ENCODE assay signal across 1 cellular context in the genomic region with DNA sequence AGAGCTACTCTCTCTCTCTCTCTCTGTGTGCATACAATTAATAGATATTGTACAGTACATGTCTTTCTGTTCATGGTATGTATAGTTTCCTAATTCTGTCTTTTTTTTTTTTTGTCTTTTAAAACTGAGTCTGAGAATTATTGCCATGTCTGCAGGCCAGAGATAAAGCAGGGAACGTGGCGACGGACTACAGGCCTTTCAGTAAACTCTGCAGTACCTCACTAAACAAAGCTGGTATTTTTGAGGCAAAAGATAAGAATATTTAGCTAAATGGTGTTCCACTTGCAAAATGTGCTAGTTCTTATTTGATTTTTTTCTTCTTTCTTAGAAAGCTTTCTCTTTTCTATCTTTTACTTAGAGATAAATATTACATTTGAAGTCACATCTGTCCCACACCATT.
TF ChIP-seq lines count a peak whose summit lies in the region.

No MANE protein-coding gene starts in this region.

TF ChIP-seq in K562, 482 proteins besides CTCF, POLR2A, EP300 and RAD21 (continued from another document and continues in another):
- TF ChIP-seq, protein P1, sequence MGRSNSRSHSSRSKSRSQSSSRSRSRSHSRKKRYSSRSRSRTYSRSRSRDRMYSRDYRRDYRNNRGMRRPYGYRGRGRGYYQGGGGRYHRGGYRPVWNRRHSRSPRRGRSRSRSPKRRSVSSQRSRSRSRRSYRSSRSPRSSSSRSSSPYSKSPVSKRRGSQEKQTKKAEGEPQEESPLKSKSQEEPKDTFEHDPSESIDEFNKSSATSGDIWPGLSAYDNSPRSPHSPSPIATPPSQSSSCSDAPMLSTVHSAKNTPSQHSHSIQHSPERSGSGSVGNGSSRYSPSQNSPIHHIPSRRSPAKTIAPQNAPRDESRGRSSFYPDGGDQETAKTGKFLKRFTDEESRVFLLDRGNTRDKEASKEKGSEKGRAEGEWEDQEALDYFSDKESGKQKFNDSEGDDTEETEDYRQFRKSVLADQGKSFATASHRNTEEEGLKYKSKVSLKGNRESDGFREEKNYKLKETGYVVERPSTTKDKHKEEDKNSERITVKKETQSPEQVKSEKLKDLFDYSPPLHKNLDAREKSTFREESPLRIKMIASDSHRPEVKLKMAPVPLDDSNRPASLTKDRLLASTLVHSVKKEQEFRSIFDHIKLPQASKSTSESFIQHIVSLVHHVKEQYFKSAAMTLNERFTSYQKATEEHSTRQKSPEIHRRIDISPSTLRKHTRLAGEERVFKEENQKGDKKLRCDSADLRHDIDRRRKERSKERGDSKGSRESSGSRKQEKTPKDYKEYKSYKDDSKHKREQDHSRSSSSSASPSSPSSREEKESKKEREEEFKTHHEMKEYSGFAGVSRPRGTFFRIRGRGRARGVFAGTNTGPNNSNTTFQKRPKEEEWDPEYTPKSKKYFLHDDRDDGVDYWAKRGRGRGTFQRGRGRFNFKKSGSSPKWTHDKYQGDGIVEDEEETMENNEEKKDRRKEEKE (IDR thresholded peaks at IDR 0.05; ENCODE audit: borderline replicate concordance in 1 of 2, control insufficient read depth in 1 of 2, low read depth in 2 of 2, low read length in 1 of 2), result no peak
- no peak for TF ChIP-seq MED1 (CRISPR knock-in tag; IDR thresholded peaks at IDR 0.05; ENCODE audit: borderline replicate concordance)
- no peak; the same call in 1 of the 2 replicates for TF ChIP-seq MXI1 (IDR thresholded peaks at IDR 0.05; ENCODE audit: low read depth, low read length)
- TF ChIP-seq EWSR1 (IDR thresholded peaks at IDR 0.05; ENCODE audit: borderline replicate concordance, low read depth, partially characterized antibody), result no peak
- TF ChIP-seq TAL1 (IDR thresholded peaks at IDR 0.05), result peak; percentile 87
- TF ChIP-seq IFI16 (CRISPR knock-in tag; IDR thresholded peaks at IDR 0.05), result no peak
- TF ChIP-seq, protein P2, sequence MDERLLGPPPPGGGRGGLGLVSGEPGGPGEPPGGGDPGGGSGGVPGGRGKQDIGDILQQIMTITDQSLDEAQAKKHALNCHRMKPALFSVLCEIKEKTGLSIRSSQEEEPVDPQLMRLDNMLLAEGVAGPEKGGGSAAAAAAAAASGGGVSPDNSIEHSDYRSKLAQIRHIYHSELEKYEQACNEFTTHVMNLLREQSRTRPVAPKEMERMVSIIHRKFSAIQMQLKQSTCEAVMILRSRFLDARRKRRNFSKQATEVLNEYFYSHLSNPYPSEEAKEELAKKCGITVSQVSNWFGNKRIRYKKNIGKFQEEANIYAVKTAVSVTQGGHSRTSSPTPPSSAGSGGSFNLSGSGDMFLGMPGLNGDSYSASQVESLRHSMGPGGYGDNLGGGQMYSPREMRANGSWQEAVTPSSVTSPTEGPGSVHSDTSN (CRISPR knock-in tag; IDR thresholded peaks at IDR 0.05; ENCODE audit: low read depth), result no peak
- TF ChIP-seq, protein P2 (tag; conservative IDR thresholded peaks at IDR 0.05; ENCODE audit: low read depth), result peak; percentile 86
- no peak for TF ChIP-seq MYBL2 (IDR thresholded peaks at IDR 0.05; ENCODE audit: low read depth)
- TF ChIP-seq MYBL2 (CRISPR knock-in tag; IDR thresholded peaks at IDR 0.05; ENCODE audit: borderline replicate concordance), result no peak
- TF ChIP-seq SREBF1 (IDR thresholded peaks at IDR 0.05; ENCODE audit: borderline replicate concordance, low read depth, low read length), result no peak
- TF ChIP-seq, protein P3, sequence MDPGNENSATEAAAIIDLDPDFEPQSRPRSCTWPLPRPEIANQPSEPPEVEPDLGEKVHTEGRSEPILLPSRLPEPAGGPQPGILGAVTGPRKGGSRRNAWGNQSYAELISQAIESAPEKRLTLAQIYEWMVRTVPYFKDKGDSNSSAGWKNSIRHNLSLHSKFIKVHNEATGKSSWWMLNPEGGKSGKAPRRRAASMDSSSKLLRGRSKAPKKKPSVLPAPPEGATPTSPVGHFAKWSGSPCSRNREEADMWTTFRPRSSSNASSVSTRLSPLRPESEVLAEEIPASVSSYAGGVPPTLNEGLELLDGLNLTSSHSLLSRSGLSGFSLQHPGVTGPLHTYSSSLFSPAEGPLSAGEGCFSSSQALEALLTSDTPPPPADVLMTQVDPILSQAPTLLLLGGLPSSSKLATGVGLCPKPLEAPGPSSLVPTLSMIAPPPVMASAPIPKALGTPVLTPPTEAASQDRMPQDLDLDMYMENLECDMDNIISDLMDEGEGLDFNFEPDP (CRISPR knock-in tag; IDR thresholded peaks at IDR 0.05), result no peak
- no peak for TF ChIP-seq RBM34 (IDR thresholded peaks at IDR 0.05; ENCODE audit: borderline replicate concordance, insufficient read depth, low read length)
- TF ChIP-seq TBL1XR1 (IDR thresholded peaks at IDR 0.05; ENCODE audit: low read length in 2 of 2), result 0 out of 4 replicates have a peak, but pooled peaks of 1 of the 2 experiments have one; percentile 32
- TF ChIP-seq JUND (IDR thresholded peaks at IDR 0.05; ENCODE audit: borderline replicate concordance, low read depth, low read length), result peak; percentile 38; the same call in 1 of the 2 replicates
- no peak; the same call in 1 of the 3 replicates for TF ChIP-seq JUND (tag; IDR thresholded peaks at IDR 0.05; ENCODE audit: borderline replicate concordance, low read depth, low read length)
- TF ChIP-seq MAFF (IDR thresholded peaks at IDR 0.05; ENCODE audit: low read length), result no peak
- TF ChIP-seq ZNF274 (IDR thresholded peaks at IDR 0.05; ENCODE audit: borderline replicate concordance, low read depth, low read length), result no peak
- no peak for TF ChIP-seq ZNF707 (CRISPR knock-in tag; conservative IDR thresholded peaks at IDR 0.05)
- peak; percentile 93 for TF ChIP-seq ZNF384 (IDR thresholded peaks at IDR 0.05; ENCODE audit: low read depth, low read length)
- TF ChIP-seq RBM22 (IDR thresholded peaks at IDR 0.05; ENCODE audit: low read depth, low read length, poor library complexity, severe bottlenecking), result no peak
- TF ChIP-seq TEAD4 (IDR thresholded peaks at IDR 0.05; ENCODE audit: low read length), result peak; percentile 91
- no peak for TF ChIP-seq TEAD4 (CRISPR knock-in tag; IDR thresholded peaks at IDR 0.05; ENCODE audit: borderline replicate concordance)
- no peak for TF ChIP-seq COPS2 (conservative IDR thresholded peaks at IDR 0.05)
- no peak for TF ChIP-seq XRCC3 (IDR thresholded peaks at IDR 0.05)
- no peak for TF ChIP-seq ZNF224 (CRISPR knock-in tag; IDR thresholded peaks at IDR 0.05)
- no peak for TF ChIP-seq ZNF41 (CRISPR knock-in tag; conservative IDR thresholded peaks at IDR 0.05)
- peak; percentile 26 for TF ChIP-seq CEBPB (tag; IDR thresholded peaks at IDR 0.05)
- TF ChIP-seq, protein P4, sequence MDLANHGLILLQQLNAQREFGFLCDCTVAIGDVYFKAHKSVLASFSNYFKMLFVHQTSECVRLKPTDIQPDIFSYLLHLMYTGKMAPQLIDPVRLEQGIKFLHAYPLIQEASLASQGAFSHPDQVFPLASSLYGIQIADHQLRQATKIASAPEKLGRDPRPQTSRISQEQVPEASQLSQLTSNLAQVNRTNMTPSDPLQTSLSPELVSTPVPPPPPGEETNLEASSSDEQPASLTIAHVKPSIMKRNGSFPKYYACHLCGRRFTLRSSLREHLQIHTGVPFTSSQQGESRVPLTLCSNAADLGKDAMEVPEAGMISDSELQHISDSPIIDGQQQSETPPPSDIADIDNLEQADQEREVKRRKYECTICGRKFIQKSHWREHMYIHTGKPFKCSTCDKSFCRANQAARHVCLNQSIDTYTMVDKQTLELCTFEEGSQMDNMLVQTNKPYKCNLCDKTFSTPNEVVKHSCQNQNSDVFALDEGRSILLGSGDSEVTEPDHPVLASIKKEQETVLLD (IDR thresholded peaks at IDR 0.05), result no peak
- TF ChIP-seq RBBP5 (IDR thresholded peaks at IDR 0.05; ENCODE audit: borderline replicate concordance, insufficient read depth, low read length, poor library complexity, severe bottlenecking), result no peak
- no peak for TF ChIP-seq POLR3G (IDR thresholded peaks at IDR 0.05; ENCODE audit: extremely low read depth, insufficient read length, insufficient replicate concordance)
- TF ChIP-seq, protein P5, sequence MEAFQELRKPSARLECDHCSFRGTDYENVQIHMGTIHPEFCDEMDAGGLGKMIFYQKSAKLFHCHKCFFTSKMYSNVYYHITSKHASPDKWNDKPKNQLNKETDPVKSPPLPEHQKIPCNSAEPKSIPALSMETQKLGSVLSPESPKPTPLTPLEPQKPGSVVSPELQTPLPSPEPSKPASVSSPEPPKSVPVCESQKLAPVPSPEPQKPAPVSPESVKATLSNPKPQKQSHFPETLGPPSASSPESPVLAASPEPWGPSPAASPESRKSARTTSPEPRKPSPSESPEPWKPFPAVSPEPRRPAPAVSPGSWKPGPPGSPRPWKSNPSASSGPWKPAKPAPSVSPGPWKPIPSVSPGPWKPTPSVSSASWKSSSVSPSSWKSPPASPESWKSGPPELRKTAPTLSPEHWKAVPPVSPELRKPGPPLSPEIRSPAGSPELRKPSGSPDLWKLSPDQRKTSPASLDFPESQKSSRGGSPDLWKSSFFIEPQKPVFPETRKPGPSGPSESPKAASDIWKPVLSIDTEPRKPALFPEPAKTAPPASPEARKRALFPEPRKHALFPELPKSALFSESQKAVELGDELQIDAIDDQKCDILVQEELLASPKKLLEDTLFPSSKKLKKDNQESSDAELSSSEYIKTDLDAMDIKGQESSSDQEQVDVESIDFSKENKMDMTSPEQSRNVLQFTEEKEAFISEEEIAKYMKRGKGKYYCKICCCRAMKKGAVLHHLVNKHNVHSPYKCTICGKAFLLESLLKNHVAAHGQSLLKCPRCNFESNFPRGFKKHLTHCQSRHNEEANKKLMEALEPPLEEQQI (IDR thresholded peaks at IDR 0.05), result no peak
- no peak for TF ChIP-seq ARID2 (IDR thresholded peaks at IDR 0.05)
- TF ChIP-seq, protein P6, sequence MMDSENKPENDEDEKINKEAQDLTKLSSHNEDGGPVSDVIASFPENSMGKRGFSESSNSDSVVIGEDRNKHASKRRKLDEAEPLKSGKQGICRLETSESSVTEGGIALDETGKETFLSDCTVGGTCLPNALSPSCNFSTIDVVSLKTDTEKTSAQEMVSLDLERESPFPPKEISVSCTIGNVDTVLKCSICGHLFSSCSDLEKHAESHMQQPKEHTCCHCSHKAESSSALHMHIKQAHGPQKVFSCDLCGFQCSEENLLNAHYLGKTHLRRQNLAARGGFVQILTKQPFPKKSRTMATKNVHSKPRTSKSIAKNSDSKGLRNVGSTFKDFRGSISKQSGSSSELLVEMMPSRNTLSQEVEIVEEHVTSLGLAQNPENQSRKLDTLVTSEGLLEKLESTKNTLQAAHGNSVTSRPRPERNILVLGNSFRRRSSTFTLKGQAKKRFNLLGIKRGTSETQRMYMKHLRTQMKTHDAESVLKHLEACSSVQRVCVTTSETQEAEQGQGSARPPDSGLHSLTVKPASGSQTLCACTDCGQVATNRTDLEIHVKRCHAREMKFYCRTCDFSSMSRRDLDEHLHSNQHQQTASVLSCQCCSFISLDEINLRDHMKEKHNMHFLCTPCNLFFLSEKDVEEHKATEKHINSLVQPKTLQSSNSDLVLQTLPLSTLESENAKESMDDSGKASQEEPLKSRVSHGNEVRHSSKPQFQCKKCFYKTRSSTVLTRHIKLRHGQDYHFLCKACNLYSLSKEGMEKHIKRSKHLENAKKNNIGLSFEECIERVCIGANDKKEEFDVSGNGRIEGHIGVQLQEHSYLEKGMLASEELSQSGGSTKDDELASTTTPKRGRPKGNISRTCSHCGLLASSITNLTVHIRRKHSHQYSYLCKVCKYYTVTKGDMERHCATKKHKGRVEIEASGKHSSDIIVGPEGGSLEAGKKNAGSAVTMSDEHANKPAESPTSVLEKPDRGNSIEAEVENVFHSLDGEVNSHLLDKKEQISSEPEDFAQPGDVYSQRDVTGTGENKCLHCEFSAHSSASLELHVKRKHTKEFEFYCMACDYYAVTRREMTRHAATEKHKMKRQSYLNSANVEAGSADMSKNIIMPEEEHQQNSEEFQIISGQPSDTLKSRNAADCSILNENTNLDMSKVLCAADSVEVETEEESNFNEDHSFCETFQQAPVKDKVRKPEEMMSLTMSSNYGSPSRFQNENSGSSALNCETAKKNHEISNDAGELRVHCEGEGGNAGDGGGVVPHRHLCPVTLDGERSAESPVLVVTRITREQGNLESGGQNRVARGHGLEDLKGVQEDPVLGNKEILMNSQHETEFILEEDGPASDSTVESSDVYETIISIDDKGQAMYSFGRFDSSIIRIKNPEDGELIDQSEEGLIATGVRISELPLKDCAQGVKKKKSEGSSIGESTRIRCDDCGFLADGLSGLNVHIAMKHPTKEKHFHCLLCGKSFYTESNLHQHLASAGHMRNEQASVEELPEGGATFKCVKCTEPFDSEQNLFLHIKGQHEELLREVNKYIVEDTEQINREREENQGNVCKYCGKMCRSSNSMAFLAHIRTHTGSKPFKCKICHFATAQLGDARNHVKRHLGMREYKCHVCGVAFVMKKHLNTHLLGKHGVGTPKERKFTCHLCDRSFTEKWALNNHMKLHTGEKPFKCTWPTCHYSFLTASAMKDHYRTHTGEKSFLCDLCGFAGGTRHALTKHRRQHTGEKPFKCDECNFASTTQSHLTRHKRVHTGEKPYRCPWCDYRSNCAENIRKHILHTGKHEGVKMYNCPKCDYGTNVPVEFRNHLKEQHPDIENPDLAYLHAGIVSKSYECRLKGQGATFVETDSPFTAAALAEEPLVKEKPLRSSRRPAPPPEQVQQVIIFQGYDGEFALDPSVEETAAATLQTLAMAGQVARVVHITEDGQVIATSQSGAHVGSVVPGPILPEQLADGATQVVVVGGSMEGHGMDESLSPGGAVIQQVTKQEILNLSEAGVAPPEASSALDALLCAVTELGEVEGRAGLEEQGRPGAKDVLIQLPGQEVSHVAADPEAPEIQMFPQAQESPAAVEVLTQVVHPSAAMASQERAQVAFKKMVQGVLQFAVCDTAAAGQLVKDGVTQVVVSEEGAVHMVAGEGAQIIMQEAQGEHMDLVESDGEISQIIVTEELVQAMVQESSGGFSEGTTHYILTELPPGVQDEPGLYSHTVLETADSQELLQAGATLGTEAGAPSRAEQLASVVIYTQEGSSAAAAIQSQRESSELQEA (IDR thresholded peaks at IDR 0.05; ENCODE audit: low read depth), result no peak
- no peak for TF ChIP-seq ZNF253 (CRISPR knock-in tag; conservative IDR thresholded peaks at IDR 0.05)
- TF ChIP-seq, protein P7, sequence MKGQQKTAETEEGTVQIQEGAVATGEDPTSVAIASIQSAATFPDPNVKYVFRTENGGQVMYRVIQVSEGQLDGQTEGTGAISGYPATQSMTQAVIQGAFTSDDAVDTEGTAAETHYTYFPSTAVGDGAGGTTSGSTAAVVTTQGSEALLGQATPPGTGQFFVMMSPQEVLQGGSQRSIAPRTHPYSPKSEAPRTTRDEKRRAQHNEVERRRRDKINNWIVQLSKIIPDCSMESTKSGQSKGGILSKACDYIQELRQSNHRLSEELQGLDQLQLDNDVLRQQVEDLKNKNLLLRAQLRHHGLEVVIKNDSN (CRISPR knock-in tag; IDR thresholded peaks at IDR 0.05), result no peak
- TF ChIP-seq SMAD3 (CRISPR knock-in tag; conservative IDR thresholded peaks at IDR 0.05), result no peak
